29 cellular contexts compared by ENCODE assay signal in the genomic region with DNA sequence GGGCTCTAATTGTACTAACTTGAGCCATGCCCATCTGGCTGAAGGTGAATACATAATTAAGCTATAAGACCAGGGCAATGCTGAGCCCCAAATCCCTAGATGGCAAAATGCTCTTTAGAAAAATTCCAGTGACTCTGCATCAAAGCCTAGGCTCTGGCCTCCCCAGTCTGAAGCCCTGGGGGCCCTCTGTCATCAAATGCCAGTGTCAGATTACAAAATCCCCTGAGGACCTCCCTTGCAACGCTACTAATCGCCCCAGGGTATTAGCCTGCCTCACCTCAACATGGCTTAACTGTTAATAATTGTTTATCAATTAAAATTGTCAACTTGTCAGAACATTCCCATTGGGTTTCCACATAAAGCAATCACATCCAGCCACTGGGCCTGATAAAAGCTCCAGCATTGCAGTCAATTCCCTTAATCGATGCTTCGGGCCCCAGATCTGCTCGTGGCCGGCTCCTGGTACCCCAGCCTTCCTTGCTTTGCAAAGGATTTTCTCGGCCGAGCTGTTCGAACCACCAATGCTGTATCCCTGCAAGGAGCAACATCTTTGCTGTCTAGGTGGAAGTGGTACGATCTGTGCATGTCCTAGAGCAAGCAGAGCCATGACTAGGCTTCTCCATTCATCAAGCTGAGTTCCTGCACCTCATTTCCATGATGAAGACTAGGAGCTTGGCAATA.
DNase-seq lines count a peak whose midpoint lies in the region; TF ChIP-seq lines count a peak whose summit lies in the region.
"Had no signal": no experiment of that assay in that cellular context is flagged by ENCODE, and none has a peak within 500 bp of the region (broad histone marks: within the 10 kb centered on the region; RNA-seq: fewer than 3 reads in every experiment).

No MANE protein-coding gene starts in this region.

- H3K4me3 ChIP-seq in retinal pigment epithelial cell (ENCODE audit: low read length) = no peak overlapping the region
- H3K4me3 ChIP-seq in endodermal cell (ENCODE audit: low read length) = no peak overlapping the region
- H3K4me3 ChIP-seq: adrenal gland, colonic mucosa, esophagus squamous epithelium, gastrocnemius medialis, lower lobe of right lung, psoas muscle, upper lobe of left lung had no signal

- H3K4me1 Mint-ChIP-seq in endodermal cell = peaks cover 39% of the 10 kb centered on the region

- DNase-seq in NCI-H1105 treated with DMSO at 0.1 percent for 48 hours (lab: John Stamatoyannopoulos, UW) = peak; percentile 8
- no peak for DNase-seq in NCI-H1105 (lab: John Stamatoyannopoulos, UW)
- peak; percentile 61 for DNase-seq in NCI-H69 (lab: John Stamatoyannopoulos, UW)
- peak; percentile 73 for DNase-seq in ecto neural progenitor cell (ENCODE audit: low spot score)
- DNase-seq in retinal pigment epithelial cell (ENCODE audit: low read depth) = peak; percentile 1
- DNase-seq in central memory CD4-positive, alpha-beta T cell = no peak
- no peak for DNase-seq in NCI-H510A (lab: John Stamatoyannopoulos, UW)
- no peak for DNase-seq in endodermal cell
- DNase-seq: 8988T; activated gamma-delta T cell treated with Interleukin-2 at 50 U/mL for 16 hours; activated T-cell treated with anti-CD3 and anti-CD28 coated beads, Interleukin-2, amount 50 U/mL, for 1 hour; adrenal gland; brain microvascular endothelial cell; CD4-positive, alpha-beta T cell; colonic mucosa; DMS53; esophagus squamous epithelium; gastrocnemius medialis; hypothalamus; kidney; lower lobe of right lung; NCI-H187 treated with DMSO at 0.1 percent for 48 hours; psoas muscle; small intestine; stimulated activated CD4-positive, alpha-beta T cell treated with anti-CD3 and anti-CD28 coated beads, Interleukin-1b, Interleukin-23, amount 100 ng/mL, for 48 hours; substantia nigra; upper lobe of left lung had no signal

- no peaks in the 10 kb centered on the region for H3K9me3 Mint-ChIP-seq in endodermal cell
- H3K9me3 Mint-ChIP-seq: CD4-positive, alpha-beta T cell had no signal

- 63 to 69% methylated on average over 6 to 10 of the region's 10 CpGs for WGBS in endodermal cell (ENCODE audit: insufficient coverage in 1 of 2, insufficient read length in 1 of 2), 2 experiments

- H3K4me1 ChIP-seq in endodermal cell (ENCODE audit: control insufficient read depth, insufficient read depth, low read length) = peaks cover 29% of the 10 kb centered on the region
- H3K4me1 ChIP-seq: adrenal gland, colonic mucosa, esophagus squamous epithelium, lower lobe of right lung, psoas muscle had no signal

- H3K9me3 ChIP-seq in endodermal cell (ENCODE audit: control insufficient read depth, low read length) = no peaks in the 10 kb centered on the region
- H3K9me3 ChIP-seq: adrenal gland, colonic mucosa, esophagus squamous epithelium, gastrocnemius medialis, lower lobe of right lung, neutrophil, psoas muscle, upper lobe of left lung had no signal

- no peak for TF ChIP-seq CTCF in retinal pigment epithelial cell (conservative IDR thresholded peaks at IDR 0.05; ENCODE audit: low read depth, low read length)
- TF ChIP-seq CTCF in endodermal cell (conservative IDR thresholded peaks at IDR 0.05) = no peak

- H3K36me3 ChIP-seq in endodermal cell (ENCODE audit: control insufficient read depth, insufficient read depth, low read length) = no peaks in the 10 kb centered on the region
- H3K36me3 ChIP-seq: adrenal gland, brain microvascular endothelial cell, colonic mucosa, esophagus squamous epithelium, gastrocnemius medialis, lower lobe of right lung, neutrophil, upper lobe of left lung had no signal

- no peak overlapping the region for H3K27ac Mint-ChIP-seq in endodermal cell
- H3K27ac Mint-ChIP-seq: CD4-positive, alpha-beta T cell had no signal

- no peak overlapping the region for H3K27ac ChIP-seq in endodermal cell (ENCODE audit: low read depth, low read length)
- H3K27ac ChIP-seq: adrenal gland, brain microvascular endothelial cell, colonic mucosa, esophagus squamous epithelium, gastrocnemius medialis, KMS-11, lower lobe of right lung, neutrophil, psoas muscle, upper lobe of left lung had no signal

- no peak overlapping the region for H3K9ac ChIP-seq in endodermal cell (ENCODE audit: extremely low read depth, low read length, poor library complexity, severe bottlenecking)
- H3K9ac ChIP-seq: KMS-11 had no signal

- no peak overlapping the region for H3K4me3 Mint-ChIP-seq in endodermal cell
- H3K4me3 Mint-ChIP-seq: CD4-positive, alpha-beta T cell had no signal

- H3K36me3 Mint-ChIP-seq in endodermal cell (ENCODE audit: low read depth) = no peaks in the 10 kb centered on the region

- H3K27me3 ChIP-seq in endodermal cell (ENCODE audit: control insufficient read depth, insufficient read depth, low read length, poor library complexity, severe bottlenecking) = no peaks in the 10 kb centered on the region
- H3K27me3 ChIP-seq: adrenal gland, colonic mucosa, gastrocnemius medialis, upper lobe of left lung had no signal

- H3K27me3 Mint-ChIP-seq in endodermal cell (ENCODE audit: insufficient read depth) = no peaks in the 10 kb centered on the region

Comparison
In these comparisons a context has a peak if more than half of its experiments do, and no peak if none do; other contexts are left out.
1. DNase-seq: peak in NCI-H1105 treated with DMSO at 0.1 percent for 48 hours (single experiment), NCI-H69 (single experiment), ecto neural progenitor cell (single experiment) and retinal pigment epithelial cell (single experiment); none in NCI-H1105 (single experiment), central memory CD4-positive, alpha-beta T cell (single experiment), NCI-H510A (single experiment) and endodermal cell (single experiment).